ENCODE assay signal across 11 cellular contexts in the genomic region with DNA sequence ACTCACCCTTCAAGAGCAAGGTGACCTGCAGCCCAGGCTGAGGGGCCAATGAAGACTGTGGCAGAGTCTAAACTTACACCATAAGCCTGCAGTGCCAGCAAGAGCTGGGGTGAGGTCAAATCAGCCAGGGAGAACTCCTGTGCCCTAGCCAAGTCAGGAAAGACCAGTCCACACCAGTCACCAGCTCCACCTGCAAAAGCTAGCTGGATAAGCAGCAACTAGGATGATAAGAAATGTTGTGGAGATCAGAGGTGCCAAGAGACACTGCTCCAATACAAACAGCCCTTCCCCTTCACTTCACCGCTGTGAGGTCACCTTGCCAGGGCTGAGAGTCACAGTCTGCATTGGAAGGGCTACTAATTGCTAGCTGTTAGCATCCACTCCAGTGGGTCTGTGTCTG. TPM values are rescaled to one million over a fixed set of nuclear protein-coding genes. Genes with fewer than 3 reads are reported as not detected.
DNase-seq lines count a peak whose midpoint lies in the region; ATAC-seq and TF ChIP-seq lines count a peak whose summit lies in the region.
"Had no signal": no experiment of that assay in that cellular context is flagged by ENCODE, and none has a peak within 500 bp of the region (broad histone marks: within the 10 kb centered on the region; RNA-seq: fewer than 3 reads in every experiment).

No MANE protein-coding gene starts in this region.

- TF ChIP-seq CTCF in osteoblast (IDR thresholded peaks at IDR 0.05; ENCODE audit: extremely low read depth, low read depth, low read length) = no peak

- CTCF ChIA-PET in CD8-positive, alpha-beta memory T cell (lab: Charles Lee) = interaction anchor here (1.4 to 3.9 kb wide), 3 partner anchors 10 to 13 kb away, joined by 3 to 22 read pairs (median 4); no protein-coding TSS in a partner anchor

- no peak overlapping the region for H3K27ac Mint-ChIP-seq in CD8-positive, alpha-beta memory T cell

- 28% methylated on average over 1 of the region's 1 CpG for WGBS in right cardiac atrium

- no peaks in the 10 kb centered on the region for H3K79me2 ChIP-seq in osteoblast (ENCODE audit: insufficient read depth, low read length)

- H3K4me1 ChIP-seq in CD8-positive, alpha-beta memory T cell (ENCODE audit: insufficient read depth, low read length) = peaks cover 46% of the 10 kb centered on the region
- H3K4me1 ChIP-seq in right cardiac atrium (ENCODE audit: control insufficient read depth, insufficient read depth, low read length) (peaks cover 3% of the 10 kb centered on the region), osteoblast (ENCODE audit: insufficient read depth, low read length) (no peaks in the 10 kb centered on the region)
- H3K4me1 ChIP-seq: SJCRH30 had no signal

- no peaks in the 10 kb centered on the region for H3K36me3 ChIP-seq in CD8-positive, alpha-beta memory T cell (ENCODE audit: insufficient read depth, low read length)
- H3K36me3 ChIP-seq in MG63 (no peaks in the 10 kb centered on the region), osteoblast (ENCODE audit: insufficient read depth, low read length) (no peaks in the 10 kb centered on the region)
- H3K36me3 ChIP-seq: gastrocnemius medialis, SJCRH30 had no signal

- no peak for DNase-seq in CD8-positive, alpha-beta memory T cell
- DNase-seq in HT-29 (ENCODE audit: low spot score) (peak; percentile 46), right cardiac atrium (no peak), MG63 (no peak), KG1 (lab: John Stamatoyannopoulos, UW) (no peak), osteoblast (ENCODE audit: insufficient read length, low spot score, missing footprints) (no peak), AG08396 (ENCODE audit: low spot score) (no peak)
- DNase-seq: gastrocnemius medialis, SJCRH30, substantia nigra had no signal

- peak overlapping the region; percentile 9 for H3K4me3 ChIP-seq in CD8-positive, alpha-beta memory T cell (ENCODE audit: low read length)
- no peak overlapping the region for H3K4me3 ChIP-seq in right cardiac atrium (ENCODE audit: low read length)
- H3K4me3 ChIP-seq in MG63 = no peak overlapping the region
- H3K4me3 ChIP-seq in osteoblast (ENCODE audit: insufficient read depth, low read length) = no peak overlapping the region
- H3K4me3 ChIP-seq: SJCRH30 had no signal

- no peaks in the 10 kb centered on the region for H4K20me1 ChIP-seq in osteoblast (ENCODE audit: insufficient read depth, low read length)

- peaks cover 45 to 55% (median 55%) of the 10 kb centered on the region in 3 donors for H3K4me1 Mint-ChIP-seq in CD8-positive, alpha-beta memory T cell

- POLR2A ChIA-PET in CD8-positive, alpha-beta memory T cell (lab: Charles Lee) = interaction anchor here (1.2 kb wide), 1 partner anchor 91 kb away, joined by 4 read pairs; no protein-coding TSS in a partner anchor

- ATAC-seq in GM21526 (IDR thresholded peaks at IDR 0.05; ENCODE audit: low FRiP score, unreplicated experiment) (peak; percentile 8), right cardiac atrium (peak; percentile 62 to 79)

- peaks cover 15% of the 10 kb centered on the region in 2 donors for H3K27me3 Mint-ChIP-seq in CD8-positive, alpha-beta memory T cell

- no peak overlapping the region for H3K4me2 ChIP-seq in osteoblast (ENCODE audit: insufficient read depth, low read length)

- no peaks in the 10 kb centered on the region for H3K9me3 ChIP-seq in CD8-positive, alpha-beta memory T cell (ENCODE audit: low read length)
- H3K9me3 ChIP-seq in right cardiac atrium (ENCODE audit: control insufficient read depth, low read length) (no peaks in the 10 kb centered on the region), MG63 (no peaks in the 10 kb centered on the region), osteoblast (ENCODE audit: low read depth, low read length) (no peaks in the 10 kb centered on the region)
- H3K9me3 ChIP-seq: gastrocnemius medialis, SJCRH30 had no signal

- no peak overlapping the region for H3K27ac ChIP-seq in CD8-positive, alpha-beta memory T cell (ENCODE audit: low read depth, low read length)
- H3K27ac ChIP-seq in right cardiac atrium (ENCODE audit: low read length) (no peak overlapping the region), osteoblast (ENCODE audit: low read depth, low read length) (no peak overlapping the region)
- H3K27ac ChIP-seq: SJCRH30 had no signal

- H3K4me3 Mint-ChIP-seq in CD8-positive, alpha-beta memory T cell = peak overlapping the region in 3 of 7 donors; percentile 69 to 87 (median 74)

- no peak overlapping the region for H2AFZ ChIP-seq in osteoblast (ENCODE audit: low read length)

- H3K36me3 Mint-ChIP-seq in CD8-positive, alpha-beta memory T cell = no peaks in the 10 kb centered on the region

- H3K27me3 ChIP-seq in CD8-positive, alpha-beta memory T cell (ENCODE audit: insufficient read depth, low read length, poor library complexity, severe bottlenecking) = peaks cover under 1% of the 10 kb centered on the region
- H3K27me3 ChIP-seq in right cardiac atrium (ENCODE audit: control insufficient read depth, insufficient read depth) (no peaks in the 10 kb centered on the region), MG63 (no peaks in the 10 kb centered on the region), osteoblast (ENCODE audit: insufficient read depth, low read length) (peaks cover 15% of the 10 kb centered on the region)
- H3K27me3 ChIP-seq: gastrocnemius medialis, SJCRH30 had no signal

- intact Hi-C loops in right cardiac atrium (cut with DNase I) = no loop called here

- H3K9me3 Mint-ChIP-seq in CD8-positive, alpha-beta memory T cell = peaks cover 0 to 3% (median 0%) of the 10 kb centered on the region in 5 donors

RNA-seq across cellular contexts. Expression of a gene that starts 31.3 kb away (rescaled TPM):
- total RNA-seq in CD8-positive, alpha-beta memory T cell = 1 to 10 TPM in 1 of 2 experiments, under 1 TPM in 1; 0.55 to 1.1 TPM
- polyA plus RNA-seq in CD8-positive, alpha-beta memory T cell = 0.61 TPM
- 10.3 and 16.5 TPM in 2 replicates for total RNA-seq in HT-29 (2014; rRNA removed; shearing (Covaris generic))
- total RNA-seq in right cardiac atrium (under 1 TPM; 0.23 to 0.92 (median 0.48) TPM), osteoblast (under 0.01 and 0.29 TPM in 2 replicates)
- polyA plus RNA-seq in right cardiac atrium = 0.20 TPM
- 0.13 and 0.42 TPM in 2 replicates for total RNA-seq in MG63 (2014; rRNA removed; shearing (Covaris generic); ENCODE audit: low replicate concordance)

RNA-seq across cellular contexts. Expression of a gene that starts 31.4 kb away (rescaled TPM):
- total RNA-seq in CD8-positive, alpha-beta memory T cell = not detected
- polyA plus RNA-seq in CD8-positive, alpha-beta memory T cell = not detected
- 6.5 and 9.5 TPM in 2 replicates for total RNA-seq in HT-29 (2014; rRNA removed; shearing (Covaris generic))
- total RNA-seq in right cardiac atrium (under 1 TPM in 1 of 4 donors, not detected in 3; 0.42 TPM), osteoblast (not detected in 2 replicates)
- 0.48 TPM for polyA plus RNA-seq in right cardiac atrium
- total RNA-seq in MG63 (2014; rRNA removed; shearing (Covaris generic); ENCODE audit: low replicate concordance) = not detected in 2 replicates
- total RNA-seq: SJCRH30 had no signal
